In the genomic region with DNA sequence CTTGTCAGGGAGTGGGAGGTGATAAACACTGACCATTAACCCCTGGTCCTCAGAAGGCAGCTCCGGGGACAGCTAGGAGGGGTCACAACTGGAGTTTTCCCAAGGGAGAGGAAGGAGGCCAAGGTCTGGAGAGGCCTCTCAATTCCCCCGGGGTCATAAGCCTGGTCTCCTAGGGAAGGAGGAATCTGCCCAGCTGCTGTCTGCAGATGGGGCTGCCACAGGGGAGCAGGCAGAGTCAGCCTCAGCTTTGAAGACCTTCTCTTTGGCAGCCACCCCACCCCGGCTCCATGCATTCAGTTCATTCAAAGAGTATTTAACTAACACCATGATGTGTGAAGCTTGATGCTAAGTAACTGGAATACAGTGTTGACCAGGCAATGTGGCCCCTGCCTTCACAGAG, we compare ENCODE assay signal across 1 cellular context.
TF ChIP-seq lines count a peak whose summit lies in the region.

No MANE protein-coding gene starts in this region.

TF ChIP-seq in GM23338, 12 proteins besides CTCF, POLR2A, EP300 and RAD21 (continued from another document):
- TF ChIP-seq, protein P1, sequence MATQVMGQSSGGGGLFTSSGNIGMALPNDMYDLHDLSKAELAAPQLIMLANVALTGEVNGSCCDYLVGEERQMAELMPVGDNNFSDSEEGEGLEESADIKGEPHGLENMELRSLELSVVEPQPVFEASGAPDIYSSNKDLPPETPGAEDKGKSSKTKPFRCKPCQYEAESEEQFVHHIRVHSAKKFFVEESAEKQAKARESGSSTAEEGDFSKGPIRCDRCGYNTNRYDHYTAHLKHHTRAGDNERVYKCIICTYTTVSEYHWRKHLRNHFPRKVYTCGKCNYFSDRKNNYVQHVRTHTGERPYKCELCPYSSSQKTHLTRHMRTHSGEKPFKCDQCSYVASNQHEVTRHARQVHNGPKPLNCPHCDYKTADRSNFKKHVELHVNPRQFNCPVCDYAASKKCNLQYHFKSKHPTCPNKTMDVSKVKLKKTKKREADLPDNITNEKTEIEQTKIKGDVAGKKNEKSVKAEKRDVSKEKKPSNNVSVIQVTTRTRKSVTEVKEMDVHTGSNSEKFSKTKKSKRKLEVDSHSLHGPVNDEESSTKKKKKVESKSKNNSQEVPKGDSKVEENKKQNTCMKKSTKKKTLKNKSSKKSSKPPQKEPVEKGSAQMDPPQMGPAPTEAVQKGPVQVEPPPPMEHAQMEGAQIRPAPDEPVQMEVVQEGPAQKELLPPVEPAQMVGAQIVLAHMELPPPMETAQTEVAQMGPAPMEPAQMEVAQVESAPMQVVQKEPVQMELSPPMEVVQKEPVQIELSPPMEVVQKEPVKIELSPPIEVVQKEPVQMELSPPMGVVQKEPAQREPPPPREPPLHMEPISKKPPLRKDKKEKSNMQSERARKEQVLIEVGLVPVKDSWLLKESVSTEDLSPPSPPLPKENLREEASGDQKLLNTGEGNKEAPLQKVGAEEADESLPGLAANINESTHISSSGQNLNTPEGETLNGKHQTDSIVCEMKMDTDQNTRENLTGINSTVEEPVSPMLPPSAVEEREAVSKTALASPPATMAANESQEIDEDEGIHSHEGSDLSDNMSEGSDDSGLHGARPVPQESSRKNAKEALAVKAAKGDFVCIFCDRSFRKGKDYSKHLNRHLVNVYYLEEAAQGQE (IDR thresholded peaks at IDR 0.05; ENCODE audit: unreplicated experiment), result no peak
- TF ChIP-seq, protein P2, sequence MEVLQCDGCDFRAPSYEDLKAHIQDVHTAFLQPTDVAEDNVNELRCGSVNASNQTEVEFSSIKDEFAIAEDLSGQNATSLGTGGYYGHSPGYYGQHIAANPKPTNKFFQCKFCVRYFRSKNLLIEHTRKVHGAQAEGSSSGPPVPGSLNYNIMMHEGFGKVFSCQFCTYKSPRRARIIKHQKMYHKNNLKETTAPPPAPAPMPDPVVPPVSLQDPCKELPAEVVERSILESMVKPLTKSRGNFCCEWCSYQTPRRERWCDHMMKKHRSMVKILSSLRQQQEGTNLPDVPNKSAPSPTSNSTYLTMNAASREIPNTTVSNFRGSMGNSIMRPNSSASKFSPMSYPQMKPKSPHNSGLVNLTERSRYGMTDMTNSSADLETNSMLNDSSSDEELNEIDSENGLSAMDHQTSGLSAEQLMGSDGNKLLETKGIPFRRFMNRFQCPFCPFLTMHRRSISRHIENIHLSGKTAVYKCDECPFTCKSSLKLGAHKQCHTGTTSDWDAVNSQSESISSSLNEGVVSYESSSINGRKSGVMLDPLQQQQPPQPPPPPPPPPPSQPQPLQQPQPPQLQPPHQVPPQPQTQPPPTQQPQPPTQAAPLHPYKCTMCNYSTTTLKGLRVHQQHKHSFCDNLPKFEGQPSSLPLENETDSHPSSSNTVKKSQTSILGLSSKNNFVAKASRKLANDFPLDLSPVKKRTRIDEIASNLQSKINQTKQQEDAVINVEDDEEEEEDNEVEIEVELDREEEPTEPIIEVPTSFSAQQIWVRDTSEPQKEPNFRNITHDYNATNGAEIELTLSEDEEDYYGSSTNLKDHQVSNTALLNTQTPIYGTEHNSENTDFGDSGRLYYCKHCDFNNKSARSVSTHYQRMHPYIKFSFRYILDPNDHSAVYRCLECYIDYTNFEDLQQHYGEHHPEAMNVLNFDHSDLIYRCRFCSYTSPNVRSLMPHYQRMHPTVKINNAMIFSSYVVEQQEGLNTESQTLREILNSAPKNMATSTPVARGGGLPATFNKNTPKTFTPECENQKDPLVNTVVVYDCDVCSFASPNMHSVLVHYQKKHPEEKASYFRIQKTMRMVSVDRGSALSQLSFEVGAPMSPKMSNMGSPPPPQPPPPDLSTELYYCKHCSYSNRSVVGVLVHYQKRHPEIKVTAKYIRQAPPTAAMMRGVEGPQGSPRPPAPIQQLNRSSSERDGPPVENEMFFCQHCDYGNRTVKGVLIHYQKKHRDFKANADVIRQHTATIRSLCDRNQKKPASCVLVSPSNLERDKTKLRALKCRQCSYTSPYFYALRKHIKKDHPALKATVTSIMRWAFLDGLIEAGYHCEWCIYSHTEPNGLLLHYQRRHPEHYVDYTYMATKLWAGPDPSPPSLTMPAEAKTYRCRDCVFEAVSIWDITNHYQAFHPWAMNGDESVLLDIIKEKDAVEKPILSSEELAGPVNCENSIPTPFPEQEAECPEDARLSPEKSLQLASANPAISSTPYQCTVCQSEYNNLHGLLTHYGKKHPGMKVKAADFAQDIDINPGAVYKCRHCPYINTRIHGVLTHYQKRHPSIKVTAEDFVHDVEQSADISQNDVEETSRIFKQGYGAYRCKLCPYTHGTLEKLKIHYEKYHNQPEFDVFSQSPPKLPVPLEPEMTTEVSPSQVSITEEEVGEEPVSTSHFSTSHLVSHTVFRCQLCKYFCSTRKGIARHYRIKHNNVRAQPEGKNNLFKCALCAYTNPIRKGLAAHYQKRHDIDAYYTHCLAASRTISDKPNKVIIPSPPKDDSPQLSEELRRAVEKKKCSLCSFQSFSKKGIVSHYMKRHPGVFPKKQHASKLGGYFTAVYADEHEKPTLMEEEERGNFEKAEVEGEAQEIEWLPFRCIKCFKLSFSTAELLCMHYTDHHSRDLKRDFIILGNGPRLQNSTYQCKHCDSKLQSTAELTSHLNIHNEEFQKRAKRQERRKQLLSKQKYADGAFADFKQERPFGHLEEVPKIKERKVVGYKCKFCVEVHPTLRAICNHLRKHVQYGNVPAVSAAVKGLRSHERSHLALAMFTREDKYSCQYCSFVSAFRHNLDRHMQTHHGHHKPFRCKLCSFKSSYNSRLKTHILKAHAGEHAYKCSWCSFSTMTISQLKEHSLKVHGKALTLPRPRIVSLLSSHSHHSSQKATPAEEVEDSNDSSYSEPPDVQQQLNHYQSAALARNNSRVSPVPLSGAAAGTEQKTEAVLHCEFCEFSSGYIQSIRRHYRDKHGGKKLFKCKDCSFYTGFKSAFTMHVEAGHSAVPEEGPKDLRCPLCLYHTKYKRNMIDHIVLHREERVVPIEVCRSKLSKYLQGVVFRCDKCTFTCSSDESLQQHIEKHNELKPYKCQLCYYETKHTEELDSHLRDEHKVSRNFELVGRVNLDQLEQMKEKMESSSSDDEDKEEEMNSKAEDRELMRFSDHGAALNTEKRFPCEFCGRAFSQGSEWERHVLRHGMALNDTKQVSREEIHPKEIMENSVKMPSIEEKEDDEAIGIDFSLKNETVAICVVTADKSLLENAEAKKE (CRISPR knock-in tag; IDR thresholded peaks at IDR 0.05), result 0 out of 2 replicates have a peak, but pooled peaks have one; percentile 20
- TF ChIP-seq STAT1 (IDR thresholded peaks at IDR 0.05; ENCODE audit: unreplicated experiment), result no peak
- TF ChIP-seq, protein P3, sequence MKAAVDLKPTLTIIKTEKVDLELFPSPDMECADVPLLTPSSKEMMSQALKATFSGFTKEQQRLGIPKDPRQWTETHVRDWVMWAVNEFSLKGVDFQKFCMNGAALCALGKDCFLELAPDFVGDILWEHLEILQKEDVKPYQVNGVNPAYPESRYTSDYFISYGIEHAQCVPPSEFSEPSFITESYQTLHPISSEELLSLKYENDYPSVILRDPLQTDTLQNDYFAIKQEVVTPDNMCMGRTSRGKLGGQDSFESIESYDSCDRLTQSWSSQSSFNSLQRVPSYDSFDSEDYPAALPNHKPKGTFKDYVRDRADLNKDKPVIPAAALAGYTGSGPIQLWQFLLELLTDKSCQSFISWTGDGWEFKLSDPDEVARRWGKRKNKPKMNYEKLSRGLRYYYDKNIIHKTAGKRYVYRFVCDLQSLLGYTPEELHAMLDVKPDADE (IDR thresholded peaks at IDR 0.05), result no peak
- TF ChIP-seq CREB1 (CRISPR knock-in tag; IDR thresholded peaks at IDR 0.05; ENCODE audit: low read depth), result no peak
